Comparison of ENCODE assay signal across 10 cellular contexts in the genomic region with DNA sequence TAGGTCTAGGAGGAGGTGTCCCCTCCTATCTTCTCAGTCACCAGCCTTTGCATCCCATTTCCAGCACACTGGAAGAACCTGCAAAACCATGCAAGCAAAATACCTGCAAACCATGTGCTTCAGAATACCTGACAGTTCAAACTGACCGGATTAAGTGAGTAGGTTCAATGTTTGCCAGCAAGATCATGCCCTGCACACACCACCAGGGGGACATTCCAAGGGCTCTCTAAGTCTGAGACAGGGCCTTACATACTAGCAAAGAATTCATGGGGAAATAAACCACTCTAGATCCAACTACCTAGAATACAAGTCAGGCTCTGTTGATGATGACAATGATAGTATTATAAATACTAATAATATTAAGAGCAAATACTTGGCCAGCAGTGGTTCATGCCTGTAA. TPM values are rescaled to one million over a fixed set of nuclear protein-coding genes. Genes with fewer than 3 reads are reported as not detected.
DNase-seq lines count a peak whose midpoint lies in the region; ATAC-seq, FAIRE-seq and TF ChIP-seq lines count a peak whose summit lies in the region.
"Had no signal": no experiment of that assay in that cellular context is flagged by ENCODE, and none has a peak within 500 bp of the region (broad histone marks: within the 10 kb centered on the region; RNA-seq: fewer than 3 reads in every experiment).

No MANE protein-coding gene starts in this region.

- RAD21 ChIA-PET in HCT116 (lab: Charles Lee; ENCODE audit: low non-redundant PET in 1 of 2, low total read pairs in 2 of 2, uncharacterized antibody in 2 of 2, unreplicated experiment in 2 of 2), result no interaction called here

- H3K4me1 ChIP-seq in BE2C, result no peaks in the 10 kb centered on the region
- no peaks in the 10 kb centered on the region for H3K4me1 ChIP-seq in HCT116 (ENCODE audit: control insufficient read depth in 1 of 2, insufficient read depth in 2 of 2, low read length in 2 of 2)
- H3K4me1 ChIP-seq in vagina, result no peaks in the 10 kb centered on the region
- H3K4me1 ChIP-seq in stomach, result peaks cover 6 to 55% (median 32%) of the 10 kb centered on the region in 4 donors
- H3K4me1 ChIP-seq in CD4-positive, alpha-beta memory T cell (ENCODE audit: insufficient read depth, low read length), result peaks cover 8% of the 10 kb centered on the region

- H3K9me2 ChIP-seq in HCT116 (ENCODE audit: insufficient read depth), result no peaks in the 10 kb centered on the region

- TF ChIP-seq EP300 in stomach (IDR thresholded peaks at IDR 0.05), result no peak

- H3K4me1 Mint-ChIP-seq in CD4-positive, alpha-beta memory T cell, result peaks cover 24 to 31% (median 26%) of the 10 kb centered on the region in 4 donors

- no peaks in the 10 kb centered on the region for H3K9me3 Mint-ChIP-seq in CD4-positive, alpha-beta memory T cell
- H3K9me3 Mint-ChIP-seq: naive thymus-derived CD8-positive, alpha-beta T cell had no signal

- peaks cover 4% of the 10 kb centered on the region; the same call in 1 of the 2 replicates for H3K79me2 ChIP-seq in HCT116 (ENCODE audit: insufficient read depth, low read length)

- H3K9ac ChIP-seq in HCT116 (ENCODE audit: low read length), result no peak overlapping the region

- 25 to 62% (median 44%) methylated on average over 1 of the region's 1 CpG for WGBS in stomach, 5 donors

- CTCF ChIA-PET in HCT116 (lab: Charles Lee), result no interaction called here
- CTCF ChIA-PET in CD4-positive, alpha-beta memory T cell (lab: Charles Lee; ENCODE audit: partially characterized antibody), result no interaction called here

- H3K27ac ChIP-seq in HCT116 (ENCODE audit: low read depth, low read length) (no peak overlapping the region), vagina (no peak overlapping the region), stomach (no peak overlapping the region)
- no peak overlapping the region for H3K27ac ChIP-seq in CD4-positive, alpha-beta memory T cell (ENCODE audit: low read depth, low read length)

- H3K36me3 ChIP-seq in BE2C (no peaks in the 10 kb centered on the region), HCT116 (ENCODE audit: control insufficient read depth in 1 of 2, insufficient read depth in 2 of 2, low read length in 2 of 2) (no peaks in the 10 kb centered on the region), vagina (peaks cover 0 to 5% of the 10 kb centered on the region in 2 donors), stomach (peaks cover 0 to 41% (median 20%) of the 10 kb centered on the region in 4 donors)
- H3K36me3 ChIP-seq in CD4-positive, alpha-beta memory T cell (ENCODE audit: insufficient read depth, low read length), result no peaks in the 10 kb centered on the region

- no peaks in the 10 kb centered on the region for H4K20me1 ChIP-seq in HCT116 (ENCODE audit: insufficient read depth)

- H2AFZ ChIP-seq in HCT116 (ENCODE audit: low read depth, low read length, poor library complexity, severe bottlenecking), result no peak overlapping the region

- intact Hi-C loops in HCT116 (cut with micrococcal nuclease), result no loop called here
- intact Hi-C loops in left colon (cut with DNase I, micrococcal nuclease), result no loop called here
- intact Hi-C loops in vagina (cut with DNase I), result no loop called here
- intact Hi-C loops in stomach (cut with DNase I; ENCODE audit: low total_unique reads), result no loop called here
- intact Hi-C loops in CD4-positive, alpha-beta memory T cell (cut with micrococcal nuclease), result no loop called here

- FAIRE-seq in frontal cortex (lab: Jason Lieb, UNC), result no peak

- DNase-seq in BE2C (no peak), HCT116 (ENCODE audit: low read depth, low spot score) (peak; percentile 24), left colon (no peak), frontal cortex (ENCODE audit: low spot score in 2 of 2) (no peak), vagina (ENCODE audit: extremely low spot score in 2 of 2) (no peak), stomach (no peak)
- DNase-seq in CD4-positive, alpha-beta memory T cell, result no peak
- DNase-seq: activated naive CD4-positive, alpha-beta T cell treated with Interleukin-2 at 50 U/mL for 16 hours had no signal

- no peak overlapping the region for H3K4me3 Mint-ChIP-seq in CD4-positive, alpha-beta memory T cell
- H3K4me3 Mint-ChIP-seq: naive thymus-derived CD8-positive, alpha-beta T cell had no signal

- peak; percentile 27; the same call in 1 of the 2 replicates for TF ChIP-seq RAD21 in HCT116 (IDR thresholded peaks at IDR 0.05; ENCODE audit: low read depth)

- POLR2A ChIA-PET in HCT116 (lab: Charles Lee), result no interaction called here
- POLR2A ChIA-PET in CD4-positive, alpha-beta memory T cell (lab: Charles Lee; ENCODE audit: partially characterized antibody), result no interaction called here

- TF ChIP-seq POLR2A in HCT116 (IDR thresholded peaks at IDR 0.05; ENCODE audit: borderline replicate concordance, extremely low read depth, insufficient read depth, insufficient read length), result no peak
- TF ChIP-seq POLR2A in vagina (IDR thresholded peaks at IDR 0.05), result no peak
- no peak for TF ChIP-seq POLR2A in stomach (IDR thresholded peaks at IDR 0.05)

- peak; percentile 38 for TF ChIP-seq CTCF in BE2C (IDR thresholded peaks at IDR 0.05; ENCODE audit: low read depth, low read length)
- TF ChIP-seq CTCF in HCT116 (IDR thresholded peaks at IDR 0.05 in 2 of 3, conservative IDR thresholded peaks at IDR 0.05 in 1 of 3; ENCODE audit: borderline replicate concordance in 1 of 3, insufficient read depth in 1 of 3, low read depth in 2 of 3, low read length in 2 of 3), result peak; percentile 16 to 78 (median 66); a peak in 4 of 6 replicates
- TF ChIP-seq CTCF in WI38 (IDR thresholded peaks at IDR 0.05; ENCODE audit: low read depth, low read length), result peak; percentile 57
- TF ChIP-seq CTCF in vagina (IDR thresholded peaks at IDR 0.05), result no peak
- TF ChIP-seq CTCF in stomach (IDR thresholded peaks at IDR 0.05), result peak in 3 of 7 experiments; percentile 8 to 29 (median 18)

- H3K27me3 ChIP-seq in BE2C (no peaks in the 10 kb centered on the region), HCT116 (ENCODE audit: insufficient read depth, low read length) (no peaks in the 10 kb centered on the region), vagina (no peaks in the 10 kb centered on the region), stomach (no peaks in the 10 kb centered on the region)
- no peaks in the 10 kb centered on the region for H3K27me3 ChIP-seq in CD4-positive, alpha-beta memory T cell (ENCODE audit: insufficient read depth, low read length)

- peak overlapping the region in 1 of 7 donors; percentile 15 for H3K27ac Mint-ChIP-seq in CD4-positive, alpha-beta memory T cell

- peak; percentile 94 for ATAC-seq in HCT116
- ATAC-seq in left colon, result peak; percentile 46
- ATAC-seq: naive thymus-derived CD8-positive, alpha-beta T cell had no signal

- H3K9me3 ChIP-seq in BE2C (no peaks in the 10 kb centered on the region), HCT116 (ENCODE audit: control insufficient read depth in 1 of 2, insufficient read depth in 1 of 2, low read depth in 1 of 2, low read length in 2 of 2) (no peaks in the 10 kb centered on the region), vagina (no peaks in the 10 kb centered on the region), stomach (no peaks in the 10 kb centered on the region)
- no peaks in the 10 kb centered on the region for H3K9me3 ChIP-seq in CD4-positive, alpha-beta memory T cell (ENCODE audit: control insufficient read depth in 1 of 2, low read length in 2 of 2)

- H3K4me3 ChIP-seq in BE2C (ENCODE audit: low read depth, low read length) (no peak overlapping the region), HCT116 (replicated peaks in 1 of 2; ENCODE audit: low read depth in 1 of 2, low read length in 2 of 2) (no peak overlapping the region), WI38 (ENCODE audit: low read depth, low read length) (no peak overlapping the region), vagina (no peak overlapping the region), stomach (no peak overlapping the region)
- H3K4me3 ChIP-seq in CD4-positive, alpha-beta memory T cell (ENCODE audit: low read length in 2 of 2), result no peak overlapping the region

- BruUV-seq in HCT116 (replicated peaks; lab: Mats Ljungman, UMichigan), result no TSS peak

- H3K36me3 Mint-ChIP-seq in CD4-positive, alpha-beta memory T cell, result peaks cover 8 to 14% of the 10 kb centered on the region in 2 donors

- no peaks in the 10 kb centered on the region for H3K27me3 Mint-ChIP-seq in CD4-positive, alpha-beta memory T cell
- H3K27me3 Mint-ChIP-seq: naive thymus-derived CD8-positive, alpha-beta T cell had no signal

- no peak overlapping the region for H3K4me2 ChIP-seq in HCT116 (ENCODE audit: low read length)

TF ChIP-seq in HCT116, 20 proteins besides CTCF, POLR2A, EP300 and RAD21:
- no peak for TF ChIP-seq FOSL1 (IDR thresholded peaks at IDR 0.05; ENCODE audit: low read depth)
- TF ChIP-seq, protein P1, sequence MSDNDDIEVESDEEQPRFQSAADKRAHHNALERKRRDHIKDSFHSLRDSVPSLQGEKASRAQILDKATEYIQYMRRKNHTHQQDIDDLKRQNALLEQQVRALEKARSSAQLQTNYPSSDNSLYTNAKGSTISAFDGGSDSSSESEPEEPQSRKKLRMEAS (IDR thresholded peaks at IDR 0.05), result 0 out of 2 replicates have a peak, but pooled peaks have one; percentile 8
TF ChIP-seq in HCT116: peak in this region for 1.

RNA-seq across cellular contexts. Expression of a gene that starts 27.6 kb away (rescaled TPM):
- 4.5 TPM for polyA plus RNA-seq in BE2C (2012; ENCODE audit: insufficient read depth, insufficient read length, low read depth)
- total RNA-seq in HCT116 (2021; ENCODE audit: unreplicated experiment) (20.8 TPM), left colon (10 to 100 TPM; 21.6 to 25.2 TPM), frontal cortex (13.9 TPM), vagina (31.2 TPM), stomach (10 to 100 TPM in 3 of 5 donors, 1 to 10 TPM in 2; 8.4 to 56.7 (median 12.2) TPM)
- 12.0 and 14.9 TPM in 2 replicates for polyA plus RNA-seq in HCT116 (2012)
- polyA plus RNA-seq in stomach, result 10 to 100 TPM in 1 of 3 donors, 1 to 10 TPM in 2; 7.2 to 10.1 (median 7.3) TPM
- total RNA-seq in CD4-positive, alpha-beta memory T cell, result 10 to 100 TPM; 31.4 to 35.7 TPM
- 10 to 100 TPM in 1 of 2 donors, 1 to 10 TPM in 1; 8.9 to 21.0 TPM for polyA plus RNA-seq in CD4-positive, alpha-beta memory T cell

RNA-seq across cellular contexts. Expression of a gene that starts 59.9 kb away (rescaled TPM):
- polyA plus RNA-seq in BE2C (2012; ENCODE audit: insufficient read depth, insufficient read length, low read depth), result 2.8 TPM
- total RNA-seq in HCT116 (2021; ENCODE audit: unreplicated experiment), result 21.2 TPM
- 6.9 and 7.1 TPM in 2 replicates for polyA plus RNA-seq in HCT116 (2012)
- total RNA-seq in left colon, result 10 to 100 TPM; 28.0 to 37.9 TPM
- total RNA-seq in frontal cortex, result 2.0 TPM
- total RNA-seq in vagina, result 9.3 TPM
- total RNA-seq in stomach, result 1 to 10 TPM; 1.2 to 5.4 (median 4.5) TPM
- polyA plus RNA-seq in stomach, result 1 to 10 TPM; 1.5 to 3.1 (median 2.4) TPM
- total RNA-seq in CD4-positive, alpha-beta memory T cell, result 10 to 100 TPM; 30.1 to 32.5 TPM
- 10 to 100 TPM; 12.4 to 21.6 TPM for polyA plus RNA-seq in CD4-positive, alpha-beta memory T cell

Comparison
In these comparisons a context has a peak if more than half of its experiments do, and no peak if none do; other contexts are left out.
1. CTCF ChIP-seq: peak in BE2C (single experiment), HCT116 (3 of 3) and WI38 (single experiment); none in vagina (0 of 3).